ENCODE assay signal across 1 cellular context in genomic region chr1:23588749-23589505, GRCh38.
TF ChIP-seq lines count a peak whose summit lies in the region.

No MANE protein-coding gene starts in this region.

TF ChIP-seq in HepG2, 621 proteins besides CTCF, POLR2A, EP300 and RAD21 (continued from another document):
- TF ChIP-seq, protein P1, sequence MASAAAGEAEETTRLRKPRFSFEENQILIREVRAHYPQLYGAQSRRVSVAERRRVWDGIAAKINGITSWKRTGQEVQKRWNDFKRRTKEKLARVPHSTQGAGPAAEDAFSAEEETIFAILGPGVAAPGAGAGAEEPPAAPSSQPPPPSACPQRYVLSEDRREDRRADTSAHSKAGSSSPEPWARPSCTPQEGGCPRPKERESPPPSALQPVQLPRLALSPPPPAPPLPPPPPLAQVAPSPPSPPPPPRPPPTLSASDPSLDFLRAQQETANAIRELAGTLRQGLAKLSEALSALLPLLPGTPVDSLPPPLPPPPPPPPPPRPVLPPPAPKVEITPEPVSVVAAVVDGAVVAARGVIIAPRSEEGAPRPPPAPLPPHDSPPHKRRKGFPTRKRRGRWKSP (CRISPR knock-in tag; IDR thresholded peaks at IDR 0.05), result no peak
TF ChIP-seq in HepG2: peak in this region for 1.
